ENCODE assay signal across 20 cellular contexts in the genomic region with DNA sequence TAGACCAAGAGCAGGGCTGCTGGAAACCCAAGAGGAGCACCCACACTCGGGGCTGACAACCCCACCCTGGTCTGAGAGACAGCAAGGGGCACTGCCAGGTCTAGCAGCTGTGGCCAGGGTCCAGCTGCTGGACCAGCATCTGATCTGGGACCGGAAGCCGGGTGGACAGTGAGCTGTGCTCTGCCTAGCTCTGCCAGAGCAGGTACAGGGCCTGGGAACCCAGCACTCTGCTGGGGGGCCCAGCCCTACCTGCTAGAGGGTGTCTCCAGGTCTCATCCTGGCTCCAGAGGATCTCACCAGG.
"Had no signal": no experiment of that assay in that cellular context is flagged by ENCODE, and none has a peak within 500 bp of the region (broad histone marks: within the 10 kb centered on the region; RNA-seq: fewer than 3 reads in every experiment).

No MANE protein-coding gene starts in this region.

- H3K4me1 ChIP-seq: Peyer's patch had no signal

- ATAC-seq: activated CD8-positive, alpha-beta memory T cell treated with anti-CD3 and anti-CD28 coated beads, Interleukin-2, amount 10 ng/mL, durations not matched to agents 7 days and 5 days; activated T-cell treated with anti-CD3 and anti-CD28 coated beads, Interleukin-2, amount 50 U/mL, for 4 hours had no signal

- H3K27ac ChIP-seq: Peyer's patch, RWPE1 had no signal

- H3K9me3 ChIP-seq: MG63, Peyer's patch had no signal

- DNase-seq: activated CD4-positive, alpha-beta T cell treated with anti-CD3 and anti-CD28 coated beads for 1 hour; activated CD4-positive, alpha-beta T cell treated with anti-CD3 and anti-CD28 coated beads, Interleukin-2, amount 10 ng/mL, durations not matched to agents 24 days and 14 days; activated CD4-positive, alpha-beta T cell treated with anti-CD3 and anti-CD28 coated beads, Interleukin-2, amount 50 U/mL, for 48 hours; activated effector memory CD4-positive, alpha-beta T cell treated with anti-CD3 and anti-CD28 coated beads, Interleukin-2, amount 50 U/mL, for 16 hours; activated naive CD4-positive, alpha-beta T cell treated with anti-CD3 and anti-CD28 coated beads for 36 hours; activated T-cell treated with anti-CD3 and anti-CD28 coated beads, Interleukin-2, amount 50 U/mL, for 4 hours; amygdala; MG63; NCI-H1105; NCI-H1436; NCI-H1694 treated with DMSO at 0.1 percent for 48 hours; NCI-H2029 treated with DMSO at 0.1 percent for 48 hours; NCI-H345; NCI-H510A; NCI-H526 treated with DMSO at 0.1 percent for 48 hours; OCI-M1; Peyer's patch; SHP77 treated with DMSO at 0.1 percent for 48 hours had no signal

- H3K4me3 ChIP-seq: MG63, Peyer's patch had no signal

- H3K36me3 ChIP-seq: MG63, Peyer's patch had no signal
